In the genomic region with DNA sequence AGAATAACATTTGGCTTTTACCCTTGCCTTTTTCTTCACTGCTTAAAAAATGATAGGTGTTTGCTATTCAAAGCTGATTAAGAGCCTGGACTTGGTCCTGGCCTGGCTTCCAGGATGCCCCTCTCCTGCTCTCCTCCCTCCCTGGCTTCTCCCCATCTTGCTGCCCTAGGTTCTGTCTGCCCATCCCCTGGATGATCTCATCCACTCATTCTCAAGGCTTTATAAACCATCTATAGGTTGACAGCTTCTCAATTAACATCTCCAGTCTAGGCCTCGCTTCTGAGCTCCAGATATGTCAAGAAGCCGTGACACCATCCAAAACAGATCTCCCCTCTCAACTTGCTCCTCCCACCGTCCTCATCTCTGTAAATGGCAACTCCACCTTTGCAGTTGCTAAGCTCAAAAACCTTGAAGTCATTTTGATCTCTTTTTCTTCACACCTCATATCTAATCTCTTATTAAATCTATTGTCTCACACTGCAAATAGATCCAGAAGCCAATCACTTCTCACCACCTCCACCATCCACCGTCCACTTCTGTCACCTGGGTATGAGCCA, we compare ENCODE assay signal across 17 cellular contexts. TPM values are rescaled to one million over a fixed set of nuclear protein-coding genes. Genes with fewer than 3 reads are reported as not detected.
A peak's percentile ranks its signal among the peaks of the same experiment; 100 is the strongest.
DNase-seq lines count a peak whose midpoint lies in the region; ATAC-seq, FAIRE-seq and TF ChIP-seq lines count a peak whose summit lies in the region.
"Had no signal": no experiment of that assay in that cellular context is flagged by ENCODE, and none has a peak within 500 bp of the region (broad histone marks: within the 10 kb centered on the region; RNA-seq: fewer than 3 reads in every experiment).

No MANE protein-coding gene starts in this region.

- TF ChIP-seq CTCF in HepG2 (CRISPR knock-in tag; IDR thresholded peaks at IDR 0.05) (no peak), right lobe of liver (IDR thresholded peaks at IDR 0.05) (no peak), OCI-LY1 (IDR thresholded peaks at IDR 0.05; ENCODE audit: low read length) (no peak), type B pancreatic cell (conservative IDR thresholded peaks at IDR 0.05) (no peak)

- H3F3A ChIP-seq in OCI-LY1 (ENCODE audit: insufficient read depth, low read length) = no peaks in the 10 kb centered on the region

- TF ChIP-seq POLR2A in HepG2 (IDR thresholded peaks at IDR 0.05; ENCODE audit: insufficient read depth in 1 of 2, low read depth in 2 of 2, low read length in 2 of 2) (no peak), right lobe of liver (IDR thresholded peaks at IDR 0.05) (no peak)

- peaks cover 0 to 11% (median 9%) of the 10 kb centered on the region in 3 donors for H3K36me3 Mint-ChIP-seq in immature natural killer cell
- peaks cover 22% of the 10 kb centered on the region for H3K36me3 Mint-ChIP-seq in type B pancreatic cell

- no peaks in the 10 kb centered on the region for H3K9me2 ChIP-seq in OCI-LY1 (ENCODE audit: low read depth, low read length)

- H3K27ac ChIP-seq in HepG2 (ENCODE audit: extremely low read length, insufficient read depth, low read length) (no peak overlapping the region), right lobe of liver (no peak overlapping the region), OCI-LY1 (ENCODE audit: low read depth, low read length, poor library complexity, severe bottlenecking) (peak overlapping the region; percentile 26)
- H3K27ac ChIP-seq: thoracic aorta had no signal

- intact Hi-C loops in HepG2 (cut with micrococcal nuclease; ENCODE audit: unreplicated experiment) = no loop called here
- intact Hi-C loops in right lobe of liver (cut with DNase I) = no loop called here

- BruUV-seq in HepG2 (replicated peaks; lab: Mats Ljungman, UMichigan) = no TSS peak

- H3K9ac ChIP-seq in HepG2 (ENCODE audit: insufficient read depth, low read depth, low read length) (no peak overlapping the region), OCI-LY1 (ENCODE audit: low read length) (no peak overlapping the region; the same call in 1 of the 2 replicates)

- in situ Hi-C loops in HepG2 (cut with HindIII; ENCODE audit: extremely low pct_ligation_motif_present, low pct_unique_long_range_greater_than_20kb) = no loop called here

- peaks cover 21 to 54% of the 10 kb centered on the region in 2 experiments for H3K36me3 ChIP-seq in HepG2 (replicated peaks in 1 of 2; ENCODE audit: control insufficient read depth in 1 of 2, insufficient read depth in 2 of 2, low read length in 2 of 2)
- peaks cover 0 to 6% (median 0%) of the 10 kb centered on the region in 4 donors for H3K36me3 ChIP-seq in right lobe of liver
- peaks cover 45% of the 10 kb centered on the region for H3K36me3 ChIP-seq in OCI-LY1 (ENCODE audit: insufficient read depth, low read length)

- ATAC-seq in HepG2 (no peak), right lobe of liver (no peak), GM21717 (IDR thresholded peaks at IDR 0.05; ENCODE audit: unreplicated experiment) (no peak)
- ATAC-seq: left colon had no signal

- TF ChIP-seq RAD21 in HepG2 (CRISPR knock-in tag; IDR thresholded peaks at IDR 0.05) = no peak

- H3K27me3 Mint-ChIP-seq in immature natural killer cell (ENCODE audit: low read depth in 3 of 3) (peaks cover 0 to 6% (median 3%) of the 10 kb centered on the region in 3 donors), type B pancreatic cell (no peaks in the 10 kb centered on the region)
- H3K27me3 Mint-ChIP-seq: dendritic cell treated with granulocyte-macrophage colony-stimulating factor and Interleukin-4, amounts not matched to agents 40 ng/mL and 50 ng/mL, for 4 days had no signal

- H3K9me3 ChIP-seq in HepG2 (ENCODE audit: low read length) (no peaks in the 10 kb centered on the region), right lobe of liver (no peaks in the 10 kb centered on the region), OCI-LY1 (ENCODE audit: low read length) (no peaks in the 10 kb centered on the region)
- H3K9me3 ChIP-seq: HAP-1, thoracic aorta had no signal

- H4K20me1 ChIP-seq in HepG2 (ENCODE audit: insufficient read depth, low read length) (no peaks in the 10 kb centered on the region), OCI-LY1 (ENCODE audit: insufficient read depth, low read length) (no peaks in the 10 kb centered on the region)

- CTCF ChIA-PET in HepG2 (lab: Yijun Ruan, JAX; ENCODE audit: low intra/inter-chr PET ratio, low total read pairs) = no interaction called here

- H3K79me2 ChIP-seq in HepG2 (ENCODE audit: insufficient read depth, low read length) (peaks cover 5% of the 10 kb centered on the region), OCI-LY1 (ENCODE audit: insufficient read depth, low read length) (no peaks in the 10 kb centered on the region)

- peak; percentile 15 for FAIRE-seq in HepG2 (lab: Jason Lieb, UNC)
- FAIRE-seq: endothelial cell of umbilical vein had no signal

- H3K27ac Mint-ChIP-seq in immature natural killer cell (peak overlapping the region in 4 of 6 donors; percentile 23 to 64 (median 42)), type B pancreatic cell (no peak overlapping the region)
- H3K27ac Mint-ChIP-seq: dendritic cell treated with granulocyte-macrophage colony-stimulating factor and Interleukin-4, amounts not matched to agents 40 ng/mL and 50 ng/mL, for 4 days had no signal

- H3K4me3 ChIP-seq in HepG2 (replicated peaks in 1 of 3; ENCODE audit: insufficient read depth in 1 of 3, low read depth in 2 of 3, low read length in 3 of 3) (no peak overlapping the region), right lobe of liver (no peak overlapping the region), OCI-LY1 (ENCODE audit: low read depth, low read length, poor library complexity, severe bottlenecking) (no peak overlapping the region)
- H3K4me3 ChIP-seq: HAP-1, thoracic aorta had no signal

- H3K27me3 ChIP-seq in HepG2 (ENCODE audit: control insufficient read depth in 1 of 2, insufficient read depth in 2 of 2, low read length in 2 of 2) (no peaks in the 10 kb centered on the region), right lobe of liver (no peaks in the 10 kb centered on the region), OCI-LY1 (ENCODE audit: insufficient read depth, low read length) (no peaks in the 10 kb centered on the region)

- 97% methylated on average over 4 of the region's 4 CpGs for WGBS in HepG2 (ENCODE audit: low lambda C conversion rate)
- 90% methylated on average over 4 of the region's 4 CpGs for WGBS in right lobe of liver (ENCODE audit: insufficient coverage, low coverage, low lambda C conversion rate, missing lambda C conversion rate)

- H3K9me3 Mint-ChIP-seq in immature natural killer cell = no peaks in the 10 kb centered on the region
- no peaks in the 10 kb centered on the region for H3K9me3 Mint-ChIP-seq in type B pancreatic cell
- H3K9me3 Mint-ChIP-seq: dendritic cell treated with granulocyte-macrophage colony-stimulating factor and Interleukin-4, amounts not matched to agents 40 ng/mL and 50 ng/mL, for 4 days; nephron had no signal

- POLR2A ChIA-PET in HepG2 (lab: Yijun Ruan, JAX) = interaction anchor here (1.9 kb wide), 1 partner anchor 9 kb away, joined by 7 read pairs; the partner anchor contains the start of gene ZNF771

- peaks cover 10% of the 10 kb centered on the region; the same call in 1 of the 2 replicates for H3K4me1 ChIP-seq in HepG2 (ENCODE audit: insufficient read depth, low read length)
- H3K4me1 ChIP-seq in right lobe of liver = peaks cover 0 to 13% (median 0%) of the 10 kb centered on the region in 4 donors
- peaks cover 19% of the 10 kb centered on the region for H3K4me1 ChIP-seq in OCI-LY1 (ENCODE audit: insufficient read depth, low read length, severe bottlenecking)

- DNase-seq in HepG2 (ENCODE audit: low spot score) (no peak), right lobe of liver (no peak), immature natural killer cell (no peak), type B pancreatic cell (ENCODE audit: extremely low spot score, unreplicated experiment) (no peak), SW 1271 (lab: John Stamatoyannopoulos, UW) (no peak)
- no peak for DNase-seq in NK-92 treated with Interleukin-12 subunit alpha and Interleukin-12 subunit beta, amount 100 ng/mL, for 24 hours (lab: John Stamatoyannopoulos, UW)
- DNase-seq: activated CD4-positive, CD25-positive, alpha-beta regulatory T cell treated with anti-CD3 and anti-CD28 coated beads, Interleukin-2, amount 50 U/mL, for 72 hours; GF-D8; left colon; NCI-H526 treated with DMSO at 0.1 percent for 48 hours had no signal

- peaks cover 12 to 13% of the 10 kb centered on the region in 2 donors for H3K4me1 Mint-ChIP-seq in immature natural killer cell
- peaks cover 13% of the 10 kb centered on the region for H3K4me1 Mint-ChIP-seq in type B pancreatic cell (ENCODE audit: unreplicated experiment)

- H2AFZ ChIP-seq in HepG2 (ENCODE audit: low read length) (no peak overlapping the region), OCI-LY1 (ENCODE audit: low read length) (no peak overlapping the region)

- peak overlapping the region in 2 of 5 donors; percentile 28 to 69 for H3K4me3 Mint-ChIP-seq in immature natural killer cell
- peak overlapping the region; percentile 1 for H3K4me3 Mint-ChIP-seq in type B pancreatic cell
- H3K4me3 Mint-ChIP-seq: dendritic cell treated with granulocyte-macrophage colony-stimulating factor and Interleukin-4, amounts not matched to agents 40 ng/mL and 50 ng/mL, for 4 days had no signal

- TF ChIP-seq EP300 in HepG2 (IDR thresholded peaks at IDR 0.05; ENCODE audit: low read depth in 2 of 2, low read length in 2 of 2) = no peak
- TF ChIP-seq EP300 in HepG2 (CRISPR knock-in tag; IDR thresholded peaks at IDR 0.05; ENCODE audit: borderline replicate concordance) = no peak

- no peak overlapping the region for H3K4me2 ChIP-seq in HepG2 (ENCODE audit: low read depth, low read length)
- no peak overlapping the region for H3K4me2 ChIP-seq in OCI-LY1 (ENCODE audit: low read length)

RNA-seq across cellular contexts. Expression of gene ZNF771, which starts 8.7 kb away (rescaled TPM):
- 10.9 and 11.8 TPM in 2 replicates for total RNA-seq in HepG2 (2016; rRNA removed; fragmentation: Illumina TruSeq; extraction: Trizol)
- 8.8 and 9.7 TPM in 2 replicates for total RNA-seq in HepG2 (2016; cell fraction: cytosol; rRNA removed; fragmentation: Illumina TruSeq; extraction: Trizol; ENCODE audit: low read depth)
- total RNA-seq in HepG2 (2016; cell fraction: insoluble cytoplasmic fraction; rRNA removed; fragmentation: Illumina TruSeq; extraction: Trizol) = 9.0 and 10.5 TPM in 2 replicates
- total RNA-seq in HepG2 (2016; cell fraction: membrane; rRNA removed; fragmentation: Illumina TruSeq; extraction: Trizol) = 14.5 and 14.9 TPM in 2 replicates
- total RNA-seq in HepG2 (2016; cell fraction: nucleus; rRNA removed; fragmentation: Illumina TruSeq; extraction: Trizol) = 5.7 and 6.4 TPM in 2 replicates
- polyA plus RNA-seq in HepG2 (2011; rRNA removed) = 5.0 and 5.4 TPM in 2 replicates
- 6.7 and 15.5 TPM in 2 replicates for polyA plus RNA-seq in HepG2 (2011; cell fraction: cytosol; rRNA removed)
- polyA plus RNA-seq in HepG2 (2011; cell fraction: nucleus; rRNA removed) = 11.2 and 15.1 TPM in 2 replicates
- 2.3 and 2.7 TPM in 2 replicates for polyA plus RNA-seq in HepG2 (2012)
- 8.8 and 9.4 TPM in 2 replicates for polyA plus RNA-seq in HepG2 (2016; cell fraction: cytosol; fragmentation: Illumina TruSeq; extraction: Trizol; ENCODE audit: low read depth)
- 8.3 and 10.8 TPM in 2 replicates for polyA plus RNA-seq in HepG2 (2016; cell fraction: insoluble cytoplasmic fraction; fragmentation: Illumina TruSeq; extraction: Trizol; ENCODE audit: low read depth)
- 10.9 and 11.1 TPM in 2 replicates for polyA plus RNA-seq in HepG2 (2016; cell fraction: membrane; fragmentation: Illumina TruSeq; extraction: Trizol; ENCODE audit: low read depth)
- 9.1 and 10.0 TPM in 2 replicates for polyA plus RNA-seq in HepG2 (2016; cell fraction: nucleus; fragmentation: Illumina TruSeq; extraction: Trizol; ENCODE audit: insufficient read depth, low read depth)
- polyA minus RNA-seq in HepG2 (2011; rRNA and poly(A)+ RNA removed; ENCODE audit: low replicate concordance) = 4.1 and 9.1 TPM in 2 replicates
- 4.6 and 5.6 TPM in 2 replicates for polyA minus RNA-seq in HepG2 (2011; cell fraction: cytosol; rRNA and poly(A)+ RNA removed)
- 5.3 and 5.4 TPM in 2 replicates for polyA minus RNA-seq in HepG2 (2011; cell fraction: nucleus; rRNA and poly(A)+ RNA removed)
- 10 to 100 TPM in 3 of 6 experiments, 1 to 10 TPM in 3; 3.9 to 11.3 (median 9.6) TPM for total RNA-seq in right lobe of liver
- polyA plus RNA-seq in immature natural killer cell = 1 to 10 TPM in 2 of 3 donors, not detected in 1; 2.8 to 3.2 TPM
- 4.7 and 15.5 TPM in 2 replicates for total RNA-seq in type B pancreatic cell (ENCODE audit: low replicate concordance)

RNA-seq across cellular contexts. Expression of gene DCTPP1, which starts 13.7 kb away (rescaled TPM):
- total RNA-seq in HepG2 (2016; rRNA removed; fragmentation: Illumina TruSeq; extraction: Trizol) (74.4 and 105 TPM in 2 replicates), right lobe of liver (10 to 100 TPM; 10.0 to 17.9 (median 13.9) TPM), type B pancreatic cell (ENCODE audit: low replicate concordance) (41.8 and 62.1 TPM in 2 replicates)
- total RNA-seq in HepG2 (2016; cell fraction: cytosol; rRNA removed; fragmentation: Illumina TruSeq; extraction: Trizol; ENCODE audit: low read depth) = 44.2 and 47.1 TPM in 2 replicates
- 74.5 and 96.6 TPM in 2 replicates for total RNA-seq in HepG2 (2016; cell fraction: insoluble cytoplasmic fraction; rRNA removed; fragmentation: Illumina TruSeq; extraction: Trizol)
- 77.2 and 80.8 TPM in 2 replicates for total RNA-seq in HepG2 (2016; cell fraction: membrane; rRNA removed; fragmentation: Illumina TruSeq; extraction: Trizol)
- total RNA-seq in HepG2 (2016; cell fraction: nucleus; rRNA removed; fragmentation: Illumina TruSeq; extraction: Trizol) = 30.8 and 32.7 TPM in 2 replicates
- polyA plus RNA-seq in HepG2 (2011; rRNA removed) (52.9 and 54.8 TPM in 2 replicates), immature natural killer cell (100 to 1,000 TPM in 1 of 3 donors, 10 to 100 TPM in 2; 64.5 to 101 (median 73.3) TPM)
- polyA plus RNA-seq in HepG2 (2011; cell fraction: cytosol; rRNA removed) = 58.6 and 70.5 TPM in 2 replicates
- 16.9 and 17.1 TPM in 2 replicates for polyA plus RNA-seq in HepG2 (2011; cell fraction: nucleus; rRNA removed)
- 49.0 and 54.0 TPM in 2 replicates for polyA plus RNA-seq in HepG2 (2012)
- 63.8 and 69.5 TPM in 2 replicates for polyA plus RNA-seq in HepG2 (2016; cell fraction: cytosol; fragmentation: Illumina TruSeq; extraction: Trizol; ENCODE audit: low read depth)
- 138 and 146 TPM in 2 replicates for polyA plus RNA-seq in HepG2 (2016; cell fraction: insoluble cytoplasmic fraction; fragmentation: Illumina TruSeq; extraction: Trizol; ENCODE audit: low read depth)
- 69.5 and 71.6 TPM in 2 replicates for polyA plus RNA-seq in HepG2 (2016; cell fraction: membrane; fragmentation: Illumina TruSeq; extraction: Trizol; ENCODE audit: low read depth)
- 49.9 and 56.9 TPM in 2 replicates for polyA plus RNA-seq in HepG2 (2016; cell fraction: nucleus; fragmentation: Illumina TruSeq; extraction: Trizol; ENCODE audit: insufficient read depth, low read depth)
- 36.0 and 50.1 TPM in 2 replicates for polyA minus RNA-seq in HepG2 (2011; rRNA and poly(A)+ RNA removed; ENCODE audit: low replicate concordance)
- 16.2 and 24.3 TPM in 2 replicates for polyA minus RNA-seq in HepG2 (2011; cell fraction: cytosol; rRNA and poly(A)+ RNA removed)
- 5.3 and 7.0 TPM in 2 replicates for polyA minus RNA-seq in HepG2 (2011; cell fraction: nucleus; rRNA and poly(A)+ RNA removed)

RNA-seq across cellular contexts. Expression of gene ZNF48, which starts 20.9 kb away (rescaled TPM):
- total RNA-seq in HepG2 (2016; rRNA removed; fragmentation: Illumina TruSeq; extraction: Trizol) (10.9 and 12.3 TPM in 2 replicates), right lobe of liver (1 to 10 TPM; 2.9 to 4.3 (median 3.9) TPM), type B pancreatic cell (ENCODE audit: low replicate concordance) (14.5 and 21.1 TPM in 2 replicates)
- 2.3 and 2.9 TPM in 2 replicates for total RNA-seq in HepG2 (2016; cell fraction: cytosol; rRNA removed; fragmentation: Illumina TruSeq; extraction: Trizol; ENCODE audit: low read depth)
- total RNA-seq in HepG2 (2016; cell fraction: insoluble cytoplasmic fraction; rRNA removed; fragmentation: Illumina TruSeq; extraction: Trizol) = 10.9 and 12.6 TPM in 2 replicates
- 8.8 and 8.9 TPM in 2 replicates for total RNA-seq in HepG2 (2016; cell fraction: membrane; rRNA removed; fragmentation: Illumina TruSeq; extraction: Trizol)
- total RNA-seq in HepG2 (2016; cell fraction: nucleus; rRNA removed; fragmentation: Illumina TruSeq; extraction: Trizol) = 5.4 and 7.9 TPM in 2 replicates
- polyA plus RNA-seq in HepG2 (2011; rRNA removed) (9.9 and 11.7 TPM in 2 replicates), immature natural killer cell (1 to 10 TPM; 4.2 to 9.3 (median 5.7) TPM)
- polyA plus RNA-seq in HepG2 (2011; cell fraction: cytosol; rRNA removed) = 7.8 and 10.1 TPM in 2 replicates
- 9.4 and 11.4 TPM in 2 replicates for polyA plus RNA-seq in HepG2 (2011; cell fraction: nucleus; rRNA removed)
- 7.7 and 10.5 TPM in 2 replicates for polyA plus RNA-seq in HepG2 (2012)
- polyA plus RNA-seq in HepG2 (2016; cell fraction: cytosol; fragmentation: Illumina TruSeq; extraction: Trizol; ENCODE audit: low read depth) = 2.1 and 2.6 TPM in 2 replicates
- polyA plus RNA-seq in HepG2 (2016; cell fraction: insoluble cytoplasmic fraction; fragmentation: Illumina TruSeq; extraction: Trizol; ENCODE audit: low read depth) = 11.0 and 11.9 TPM in 2 replicates
- 5.4 and 6.0 TPM in 2 replicates for polyA plus RNA-seq in HepG2 (2016; cell fraction: membrane; fragmentation: Illumina TruSeq; extraction: Trizol; ENCODE audit: low read depth)
- polyA plus RNA-seq in HepG2 (2016; cell fraction: nucleus; fragmentation: Illumina TruSeq; extraction: Trizol; ENCODE audit: insufficient read depth, low read depth) = 11.3 and 12.2 TPM in 2 replicates
- 7.6 and 12.0 TPM in 2 replicates for polyA minus RNA-seq in HepG2 (2011; rRNA and poly(A)+ RNA removed; ENCODE audit: low replicate concordance)
- polyA minus RNA-seq in HepG2 (2011; cell fraction: cytosol; rRNA and poly(A)+ RNA removed) = 4.8 and 5.3 TPM in 2 replicates
- 4.1 and 5.0 TPM in 2 replicates for polyA minus RNA-seq in HepG2 (2011; cell fraction: nucleus; rRNA and poly(A)+ RNA removed)

RNA-seq across cellular contexts. Expression of gene SEPHS2, which starts 29.5 kb away (rescaled TPM):
- total RNA-seq in HepG2 (2016; rRNA removed; fragmentation: Illumina TruSeq; extraction: Trizol) = 20.7 and 56.3 TPM in 2 replicates
- 5.7 and 7.2 TPM in 2 replicates for total RNA-seq in HepG2 (2016; cell fraction: cytosol; rRNA removed; fragmentation: Illumina TruSeq; extraction: Trizol; ENCODE audit: low read depth)
- total RNA-seq in HepG2 (2016; cell fraction: insoluble cytoplasmic fraction; rRNA removed; fragmentation: Illumina TruSeq; extraction: Trizol) = 20.6 and 53.3 TPM in 2 replicates
- 32.0 TPM in 2 replicates for total RNA-seq in HepG2 (2016; cell fraction: membrane; rRNA removed; fragmentation: Illumina TruSeq; extraction: Trizol)
- 20.1 and 22.8 TPM in 2 replicates for total RNA-seq in HepG2 (2016; cell fraction: nucleus; rRNA removed; fragmentation: Illumina TruSeq; extraction: Trizol)
- polyA plus RNA-seq in HepG2 (2011; rRNA removed) = 127 and 128 TPM in 2 replicates
- polyA plus RNA-seq in HepG2 (2011; cell fraction: cytosol; rRNA removed) = 115 and 145 TPM in 2 replicates
- 36.6 and 44.5 TPM in 2 replicates for polyA plus RNA-seq in HepG2 (2011; cell fraction: nucleus; rRNA removed)
- 130 and 170 TPM in 2 replicates for polyA plus RNA-seq in HepG2 (2012)
- 14.0 and 14.5 TPM in 2 replicates for polyA plus RNA-seq in HepG2 (2016; cell fraction: cytosol; fragmentation: Illumina TruSeq; extraction: Trizol; ENCODE audit: low read depth)
- 225 and 237 TPM in 2 replicates for polyA plus RNA-seq in HepG2 (2016; cell fraction: insoluble cytoplasmic fraction; fragmentation: Illumina TruSeq; extraction: Trizol; ENCODE audit: low read depth)
- polyA plus RNA-seq in HepG2 (2016; cell fraction: membrane; fragmentation: Illumina TruSeq; extraction: Trizol; ENCODE audit: low read depth) = 54.8 and 58.5 TPM in 2 replicates
- 101 TPM in 2 replicates for polyA plus RNA-seq in HepG2 (2016; cell fraction: nucleus; fragmentation: Illumina TruSeq; extraction: Trizol; ENCODE audit: insufficient read depth, low read depth)
- polyA minus RNA-seq in HepG2 (2011; rRNA and poly(A)+ RNA removed; ENCODE audit: low replicate concordance) = 28.5 and 84.7 TPM in 2 replicates
- 65.0 and 74.5 TPM in 2 replicates for polyA minus RNA-seq in HepG2 (2011; cell fraction: cytosol; rRNA and poly(A)+ RNA removed)
- 38.4 and 44.4 TPM in 2 replicates for polyA minus RNA-seq in HepG2 (2011; cell fraction: nucleus; rRNA and poly(A)+ RNA removed)
- 100 to 1,000 TPM; 157 to 228 (median 205) TPM for total RNA-seq in right lobe of liver
- polyA plus RNA-seq in immature natural killer cell = 10 to 100 TPM; 63.6 to 92.2 (median 80.3) TPM
- 58.6 and 84.8 TPM in 2 replicates for total RNA-seq in type B pancreatic cell (ENCODE audit: low replicate concordance)

RNA-seq across cellular contexts. Expression of gene SEPTIN1, which starts 33.8 kb away (rescaled TPM):
- total RNA-seq in HepG2 (2016; rRNA removed; fragmentation: Illumina TruSeq; extraction: Trizol) (0.18 and 0.27 TPM in 2 replicates), right lobe of liver (1 to 10 TPM in 3 of 6 experiments, under 1 TPM in 3; 0.12 to 1.7 (median 0.93) TPM), type B pancreatic cell (ENCODE audit: low replicate concordance) (1.4 and 2.3 TPM in 2 replicates)
- 0.18 and 0.51 TPM in 2 replicates for total RNA-seq in HepG2 (2016; cell fraction: cytosol; rRNA removed; fragmentation: Illumina TruSeq; extraction: Trizol; ENCODE audit: low read depth)
- total RNA-seq in HepG2 (2016; cell fraction: insoluble cytoplasmic fraction; rRNA removed; fragmentation: Illumina TruSeq; extraction: Trizol) = 0.17 and 0.18 TPM in 2 replicates
- 0.28 and 0.68 TPM in 2 replicates for total RNA-seq in HepG2 (2016; cell fraction: membrane; rRNA removed; fragmentation: Illumina TruSeq; extraction: Trizol)
- not detected in 2 replicates for total RNA-seq in HepG2 (2016; cell fraction: nucleus; rRNA removed; fragmentation: Illumina TruSeq; extraction: Trizol)
- polyA plus RNA-seq in HepG2 (2011; rRNA removed) (0.67 and 0.94 TPM in 2 replicates), immature natural killer cell (100 to 1,000 TPM; 155 to 213 (median 161) TPM)
- 0.56 and 0.76 TPM in 2 replicates for polyA plus RNA-seq in HepG2 (2011; cell fraction: cytosol; rRNA removed)
- 1.0 and 1.3 TPM in 2 replicates for polyA plus RNA-seq in HepG2 (2011; cell fraction: nucleus; rRNA removed)
- 1.1 and 1.7 TPM in 2 replicates for polyA plus RNA-seq in HepG2 (2012)
- 4.2 and 4.6 TPM in 2 replicates for polyA plus RNA-seq in HepG2 (2016; cell fraction: cytosol; fragmentation: Illumina TruSeq; extraction: Trizol; ENCODE audit: low read depth)
- polyA plus RNA-seq in HepG2 (2016; cell fraction: insoluble cytoplasmic fraction; fragmentation: Illumina TruSeq; extraction: Trizol; ENCODE audit: low read depth) = 0.76 and 0.85 TPM in 2 replicates
- polyA plus RNA-seq in HepG2 (2016; cell fraction: membrane; fragmentation: Illumina TruSeq; extraction: Trizol; ENCODE audit: low read depth) = 3.3 and 3.8 TPM in 2 replicates
- 0.65 and 1.1 TPM in 2 replicates for polyA plus RNA-seq in HepG2 (2016; cell fraction: nucleus; fragmentation: Illumina TruSeq; extraction: Trizol; ENCODE audit: insufficient read depth, low read depth)
- polyA minus RNA-seq in HepG2 (2011; rRNA and poly(A)+ RNA removed; ENCODE audit: low replicate concordance) = 0.24 TPM in 1 of 2 replicates, not detected in the other
- polyA minus RNA-seq in HepG2 (2011; cell fraction: cytosol; rRNA and poly(A)+ RNA removed) = not detected in 2 replicates
- 0.13 TPM in 1 of 2 replicates, not detected in the other for polyA minus RNA-seq in HepG2 (2011; cell fraction: nucleus; rRNA and poly(A)+ RNA removed)
